In genomic region chr17:58268326-58268725, GRCh38 we compare ENCODE assay signal across 20 cellular contexts. TPM values are rescaled to one million over a fixed set of nuclear protein-coding genes. Genes with fewer than 3 reads are reported as not detected.
A peak's percentile ranks its signal among the peaks of the same experiment; 100 is the strongest.
DNase-seq lines count a peak whose midpoint lies in the region; TF ChIP-seq lines count a peak whose summit lies in the region.
"Had no signal": no experiment of that assay in that cellular context is flagged by ENCODE, and none has a peak within 500 bp of the region (broad histone marks: within the 10 kb centered on the region; RNA-seq: fewer than 3 reads in every experiment).

No MANE protein-coding gene starts in this region.

- no peak overlapping the region for H4K8ac ChIP-seq in neuronal stem cell (ENCODE audit: low read depth, low read length)

- no peak overlapping the region for H3K4me2 ChIP-seq in neuronal stem cell (ENCODE audit: insufficient read depth, low read length, poor library complexity, severe bottlenecking)

- TF ChIP-seq POLR2A in esophagus squamous epithelium (IDR thresholded peaks at IDR 0.05), result no peak

- H3K9ac ChIP-seq in endodermal cell (ENCODE audit: extremely low read depth, low read length, poor library complexity, severe bottlenecking) (no peak overlapping the region), neuronal stem cell (ENCODE audit: low read depth, low read length, poor library complexity) (no peak overlapping the region)
- H3K9ac ChIP-seq: GM23248 had no signal

- 91 to 92% methylated on average over 10 to 12 of the region's 12 CpGs for WGBS in endodermal cell (ENCODE audit: insufficient coverage in 1 of 2, insufficient read length in 1 of 2), 2 experiments
- no CpG with 5 or more reads among the region's 12 CpGs for WGBS in neuronal stem cell (ENCODE audit: extremely low coverage in 2 of 2, insufficient read length in 2 of 2, insufficient replicate concordance in 1 of 2), 2 donors
- 70 to 84% methylated on average over 8 to 12 of the region's 12 CpGs for WGBS in esophagus squamous epithelium, 2 donors

- H3K27ac Mint-ChIP-seq in endodermal cell, result no peak overlapping the region

- no peaks in the 10 kb centered on the region for H3K4me1 ChIP-seq in endodermal cell (ENCODE audit: control insufficient read depth, insufficient read depth, low read length)
- no peaks in the 10 kb centered on the region for H3K4me1 ChIP-seq in neuronal stem cell (ENCODE audit: control insufficient read depth in 2 of 2, insufficient read depth in 1 of 2, low read depth in 1 of 2, low read length in 2 of 2)
- no peaks in the 10 kb centered on the region for H3K4me1 ChIP-seq in esophagus squamous epithelium

- H3K4me3 Mint-ChIP-seq in endodermal cell, result no peak overlapping the region

- no peak overlapping the region for H2BK15ac ChIP-seq in neuronal stem cell (ENCODE audit: low read length)

- peaks cover 26% of the 10 kb centered on the region for H3K27me3 Mint-ChIP-seq in endodermal cell (ENCODE audit: insufficient read depth)

- no peak overlapping the region for H2BK5ac ChIP-seq in neuronal stem cell (ENCODE audit: low read length)

- H3K36me3 Mint-ChIP-seq in endodermal cell (ENCODE audit: low read depth), result no peaks in the 10 kb centered on the region

- H3K14ac ChIP-seq in neuronal stem cell (ENCODE audit: low read length), result no peak overlapping the region

- no peak for TF ChIP-seq CTCF in endodermal cell (conservative IDR thresholded peaks at IDR 0.05)
- TF ChIP-seq CTCF in RWPE1 (conservative IDR thresholded peaks at IDR 0.05; ENCODE audit: low read depth), result no peak
- no peak for TF ChIP-seq CTCF in esophagus squamous epithelium (IDR thresholded peaks at IDR 0.05)

- no peak overlapping the region for H4K91ac ChIP-seq in neuronal stem cell (ENCODE audit: low read depth, low read length, poor library complexity)

- H2AK5ac ChIP-seq in neuronal stem cell (ENCODE audit: low read depth, low read length), result no peak overlapping the region

- POLR2A ChIA-PET in RWPE1 (lab: Yijun Ruan, JAX; ENCODE audit: low non-redundant PET), result no interaction called here

- peaks cover 20% of the 10 kb centered on the region for H3K27me3 ChIP-seq in endodermal cell (ENCODE audit: control insufficient read depth, insufficient read depth, low read length, poor library complexity, severe bottlenecking)
- peaks cover 0 to 53% (median under 1%) of the 10 kb centered on the region in 3 experiments for H3K27me3 ChIP-seq in neuronal stem cell (ENCODE audit: control insufficient read depth in 3 of 3, insufficient read depth in 3 of 3, low read depth in 1 of 3, low read length in 3 of 3)
- H3K27me3 ChIP-seq in esophagus squamous epithelium, result peaks cover 0 to 47% (median 0%) of the 10 kb centered on the region in 4 donors

- H2AFZ ChIP-seq in neuronal stem cell (ENCODE audit: low read length), result no peak overlapping the region
- H2AFZ ChIP-seq: GM23248 had no signal

- H3K9me3 Mint-ChIP-seq in endodermal cell, result peaks cover 3% of the 10 kb centered on the region

- peak overlapping the region; percentile 55 for H3K18ac ChIP-seq in neuronal stem cell (ENCODE audit: low read length)

- peak; percentile 32 for DNase-seq in activated CD8-positive, alpha-beta memory T cell treated with anti-CD3 and anti-CD28 coated beads, Interleukin-2, amount 50 U/mL, for 48 hours
- DNase-seq in activated CD8-positive, alpha-beta memory T cell treated with anti-CD3 and anti-CD28 coated beads for 24 hours, result no peak
- DNase-seq in endodermal cell, result peak; percentile 37
- no peak for DNase-seq in neuronal stem cell (ENCODE audit: low spot score)
- no peak for DNase-seq in RWPE1 (ENCODE audit: low spot score)
- no peak for DNase-seq in OCI-M2 (lab: John Stamatoyannopoulos, UW; ENCODE audit: unreplicated experiment)
- DNase-seq in esophagus squamous epithelium (lab: John Stamatoyannopoulos, UW), result no peak
- no peak for DNase-seq in EL
- DNase-seq: 8988T, GDM1, GM23248, NCI-H1694 treated with DMSO at 0.1 percent for 48 hours, NCI-H2107, NCI-H2227 treated with DMSO at 0.1 percent for 48 hours, NCI-H510A treated with DMSO at 0.1 percent for 48 hours, NCI-H774, SHP77 had no signal

- no peak overlapping the region for H2BK120ac ChIP-seq in neuronal stem cell (ENCODE audit: low read depth, low read length)

- H3K36me3 ChIP-seq in endodermal cell (ENCODE audit: control insufficient read depth, insufficient read depth, low read length), result no peaks in the 10 kb centered on the region
- no peaks in the 10 kb centered on the region for H3K36me3 ChIP-seq in neuronal stem cell (replicated peaks in 1 of 2; ENCODE audit: control insufficient read depth in 2 of 2, insufficient read depth in 2 of 2, low read length in 2 of 2)
- H3K36me3 ChIP-seq in esophagus squamous epithelium, result no peaks in the 10 kb centered on the region

- no peak overlapping the region for H2BK12ac ChIP-seq in neuronal stem cell (ENCODE audit: low read length)

- no peak overlapping the region for H3K23ac ChIP-seq in neuronal stem cell (ENCODE audit: low read depth, low read length, poor library complexity)

- no peaks in the 10 kb centered on the region for H3K79me1 ChIP-seq in neuronal stem cell (ENCODE audit: low read depth, low read length)

- H3K4me3 ChIP-seq in endodermal cell (ENCODE audit: low read length) (no peak overlapping the region), neuronal stem cell (ENCODE audit: low read length in 2 of 2) (no peak overlapping the region), esophagus squamous epithelium (no peak overlapping the region)
- H3K4me3 ChIP-seq: GM23248, K562 had no signal

- intact Hi-C loops in esophagus squamous epithelium (cut with DNase I), result no loop called here

- no peaks in the 10 kb centered on the region for H3K4me1 Mint-ChIP-seq in endodermal cell

- no peak overlapping the region for H3K4ac ChIP-seq in neuronal stem cell (ENCODE audit: low read length)

- CTCF ChIA-PET in RWPE1 (lab: Yijun Ruan, JAX), result interaction anchor here (0.7 kb wide), 1 partner anchor 41 kb away, joined by 3 read pairs; no protein-coding TSS in a partner anchor

- H3K27ac ChIP-seq in endodermal cell (ENCODE audit: low read depth, low read length) (no peak overlapping the region), neuronal stem cell (replicated peaks; ENCODE audit: low read length) (no peak overlapping the region), RWPE1 (no peak overlapping the region), esophagus squamous epithelium (no peak overlapping the region)
- H3K27ac ChIP-seq: GM23248 had no signal

- no peaks in the 10 kb centered on the region for H3K9me3 ChIP-seq in endodermal cell (ENCODE audit: control insufficient read depth, low read length)
- H3K9me3 ChIP-seq in neuronal stem cell (replicated peaks in 1 of 2; ENCODE audit: control insufficient read depth in 2 of 2, insufficient read depth in 1 of 2, low read depth in 1 of 2, low read length in 2 of 2), result no peaks in the 10 kb centered on the region
- H3K9me3 ChIP-seq in esophagus squamous epithelium, result no peaks in the 10 kb centered on the region

RNA-seq across cellular contexts. Expression of gene MPO, which starts 12.4 kb away (rescaled TPM):
- total RNA-seq in endodermal cell, result not detected
- not detected for polyA plus RNA-seq in endodermal cell (2013, experiment 1 of 2)
- polyA plus RNA-seq in endodermal cell (2013, experiment 2 of 2), result not detected
- 0.01 TPM for polyA plus RNA-seq in neuronal stem cell (2013, experiment 1 of 2)
- not detected for polyA plus RNA-seq in neuronal stem cell (2013, experiment 2 of 2)
- not detected for total RNA-seq in esophagus squamous epithelium
- total RNA-seq: GM23248, OCI-LY7 had no signal
- polyA plus RNA-seq: AG04450, GM23248 had no signal

RNA-seq across cellular contexts. Expression of gene LPO, which starts 29.9 kb away (rescaled TPM):
- total RNA-seq in endodermal cell (not detected), esophagus squamous epithelium (1 to 10 TPM in 1 of 4 donors, under 1 TPM in 1, not detected in 2; 0.27 to 2.5 TPM)
- polyA plus RNA-seq in endodermal cell (2013, experiment 1 of 2), result not detected
- polyA plus RNA-seq in endodermal cell (2013, experiment 2 of 2), result not detected
- 0.03 TPM for polyA plus RNA-seq in neuronal stem cell (2013, experiment 1 of 2)
- polyA plus RNA-seq in neuronal stem cell (2013, experiment 2 of 2), result 0.04 TPM
- total RNA-seq: GM23248, OCI-LY7 had no signal
- polyA plus RNA-seq: AG04450 had no signal

RNA-seq across cellular contexts. Expression of gene MKS1, which starts 49.3 kb away (rescaled TPM):
- total RNA-seq in endodermal cell (10 to 100 TPM; 31.8 to 32.2 TPM), esophagus squamous epithelium (10 to 100 TPM in 2 of 4 donors, 1 to 10 TPM in 2; 5.3 to 10.8 (median 9.3) TPM)
- polyA plus RNA-seq in endodermal cell (2013, experiment 1 of 2), result 36.8 TPM
- polyA plus RNA-seq in endodermal cell (2013, experiment 2 of 2), result 30.9 TPM
- polyA plus RNA-seq in neuronal stem cell (2013, experiment 1 of 2), result 13.6 TPM
- 14.3 TPM for polyA plus RNA-seq in neuronal stem cell (2013, experiment 2 of 2)

Comparison
In these comparisons a context has a peak if more than half of its experiments do, and no peak if none do; other contexts are left out.
1. DNase-seq: peak in activated CD8-positive, alpha-beta memory T cell treated with anti-CD3 and anti-CD28 coated beads, Interleukin-2, amount 50 U/mL, for 48 hours (single experiment) and endodermal cell (single experiment); none in activated CD8-positive, alpha-beta memory T cell treated with anti-CD3 and anti-CD28 coated beads for 24 hours (single experiment), neuronal stem cell (single experiment), RWPE1 (single experiment), OCI-M2 (single experiment), esophagus squamous epithelium (single experiment) and EL (single experiment).